Comparison of ENCODE assay signal across 16 cellular contexts in genomic region chr1:184189361-184189760, GRCh38.
DNase-seq lines count a peak whose midpoint lies in the region; TF ChIP-seq lines count a peak whose summit lies in the region.
"Had no signal": no experiment of that assay in that cellular context is flagged by ENCODE, and none has a peak within 500 bp of the region (broad histone marks: within the 10 kb centered on the region; RNA-seq: fewer than 3 reads in every experiment).

No MANE protein-coding gene starts in this region.

- intact Hi-C loops in adrenal gland (cut with DNase I), result no loop called here
- intact Hi-C loops in colonic mucosa (cut with DNase I), result no loop called here

- H3K9me3 ChIP-seq in adrenal gland (replicated peaks in 1 of 3), result no peaks in the 10 kb centered on the region
- H3K9me3 ChIP-seq in colonic mucosa, result no peaks in the 10 kb centered on the region
- H3K9me3 ChIP-seq: esophagus squamous epithelium, HAP-1, spleen had no signal

- peak; percentile 13 for DNase-seq in NCI-H2196 (lab: John Stamatoyannopoulos, UW; ENCODE audit: unreplicated experiment)
- DNase-seq in NCI-H2196 treated with DMSO at 0.1 percent for 48 hours (lab: John Stamatoyannopoulos, UW; ENCODE audit: unreplicated experiment), result no peak
- DNase-seq in NCI-H1694 (lab: John Stamatoyannopoulos, UW), result peak; percentile 67
- DNase-seq in adrenal gland, result peak; percentile 71 to 83 (median 80)
- peak; percentile 55 for DNase-seq in retinal pigment epithelial cell (ENCODE audit: low read depth)
- DNase-seq in colonic mucosa, result no peak
- DNase-seq in NOMO-1 treated with DMSO at 0.1 percent for 48 hours (lab: John Stamatoyannopoulos, UW; ENCODE audit: unreplicated experiment), result no peak
- no peak for DNase-seq in ureter (ENCODE audit: low spot score)
- DNase-seq: activated CD4-positive, alpha-beta T cell treated with anti-CD3 and anti-CD28 coated beads for 48 hours; activated naive CD8-positive, alpha-beta T cell treated with anti-CD3 and anti-CD28 coated beads, Interleukin-2, amount 50 U/mL, for 24 hours; effector CD8-positive, alpha-beta T cell; esophagus squamous epithelium; NCI-H2029 treated with DMSO at 0.1 percent for 48 hours; spleen had no signal

- H3K4me1 ChIP-seq in adrenal gland (replicated peaks in 1 of 2) (peaks cover 9 to 24% of the 10 kb centered on the region in 2 donors), colonic mucosa (no peaks in the 10 kb centered on the region)
- H3K4me1 ChIP-seq: HAP-1 had no signal

- no peak for TF ChIP-seq POLR2A in adrenal gland (IDR thresholded peaks at IDR 0.05)

- H3K27me3 ChIP-seq in adrenal gland (no peaks in the 10 kb centered on the region), colonic mucosa (peaks cover 4% of the 10 kb centered on the region)

- H3K27ac ChIP-seq in adrenal gland (no peak overlapping the region), colonic mucosa (no peak overlapping the region)
- H3K27ac ChIP-seq: esophagus squamous epithelium, spleen had no signal

- H3K4me3 ChIP-seq in adrenal gland, result no peak overlapping the region
- H3K4me3 ChIP-seq in retinal pigment epithelial cell (ENCODE audit: low read length), result no peak overlapping the region
- H3K4me3 ChIP-seq in colonic mucosa, result no peak overlapping the region
- H3K4me3 ChIP-seq: esophagus squamous epithelium, GM12878, HAP-1, spleen had no signal

- TF ChIP-seq CTCF in adrenal gland (IDR thresholded peaks at IDR 0.05) (no peak), retinal pigment epithelial cell (conservative IDR thresholded peaks at IDR 0.05; ENCODE audit: low read depth, low read length) (no peak), colonic mucosa (IDR thresholded peaks at IDR 0.05) (no peak)

- H3K9ac ChIP-seq in colonic mucosa (ENCODE audit: low read depth in 2 of 2, low read length in 2 of 2), result no peak overlapping the region

- H3K36me3 ChIP-seq in adrenal gland (replicated peaks in 1 of 2), result no peaks in the 10 kb centered on the region
- H3K36me3 ChIP-seq in colonic mucosa, result no peaks in the 10 kb centered on the region
- H3K36me3 ChIP-seq: esophagus squamous epithelium, HAP-1, spleen had no signal

Comparison
In these comparisons a context has a peak if more than half of its experiments do, and no peak if none do; other contexts are left out.
1. DNase-seq: peak in NCI-H2196 (single experiment), NCI-H1694 (single experiment), adrenal gland (7 of 7) and retinal pigment epithelial cell (single experiment); none in NCI-H2196 treated with DMSO at 0.1 percent for 48 hours (single experiment), colonic mucosa (single experiment), NOMO-1 treated with DMSO at 0.1 percent for 48 hours (single experiment) and ureter (single experiment).